8 cellular contexts compared by ENCODE assay signal in the genomic region with DNA sequence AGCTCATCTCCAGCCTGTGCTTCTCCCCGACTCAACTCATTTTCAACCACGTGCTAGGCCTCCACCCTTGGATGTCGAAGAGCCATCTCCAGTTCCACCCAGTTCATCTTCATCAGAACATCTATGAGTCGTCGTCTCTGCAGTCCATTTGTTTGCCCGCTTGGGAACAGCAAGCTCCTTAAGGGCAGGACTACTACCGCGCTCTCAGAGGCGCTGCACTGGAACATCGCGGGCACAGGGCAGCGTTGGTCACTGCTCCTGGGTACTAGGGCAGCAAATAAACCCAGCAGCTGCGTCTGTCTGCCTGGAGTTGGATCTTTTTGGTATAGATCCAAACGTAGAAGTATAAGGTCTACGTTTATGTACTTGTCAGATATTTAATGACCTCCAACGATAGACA. TPM values are rescaled to one million over a fixed set of nuclear protein-coding genes. Genes with fewer than 3 reads are reported as not detected.
DNase-seq lines count a peak whose midpoint lies in the region; ATAC-seq and TF ChIP-seq lines count a peak whose summit lies in the region.

No MANE protein-coding gene starts in this region.

- ATAC-seq in GM19463 (IDR thresholded peaks at IDR 0.05; ENCODE audit: unreplicated experiment): no peak
- no peak for ATAC-seq in HG02970 (IDR thresholded peaks at IDR 0.05; ENCODE audit: low FRiP score, unreplicated experiment)

- peaks cover 15% of the 10 kb centered on the region for H3K9me3 Mint-ChIP-seq in osteocyte (ENCODE audit: unreplicated experiment)

- peak overlapping the region; percentile 69 for H3K4me3 ChIP-seq in fibroblast of pulmonary artery (replicated peaks; ENCODE audit: low read depth, low read length)

- peaks cover 18% of the 10 kb centered on the region for H3K4me1 Mint-ChIP-seq in osteocyte (ENCODE audit: unreplicated experiment)

- H3K4me3 Mint-ChIP-seq in osteocyte (ENCODE audit: unreplicated experiment): peak overlapping the region; percentile 72

- peaks cover 4% of the 10 kb centered on the region for H3K36me3 Mint-ChIP-seq in osteocyte (ENCODE audit: unreplicated experiment)

- H3K27me3 Mint-ChIP-seq in osteocyte (ENCODE audit: unreplicated experiment): peaks cover 4% of the 10 kb centered on the region

- TF ChIP-seq CTCF in fibroblast of pulmonary artery (IDR thresholded peaks at IDR 0.05; ENCODE audit: low read length, missing control alignments) (no peak), osteocyte (IDR thresholded peaks at IDR 0.05) (no peak)

- DNase-seq in NCI-H1092 treated with DMSO at 0.1 percent for 48 hours (lab: John Stamatoyannopoulos, UW) (peak; percentile 41), NCI-H1092 (lab: John Stamatoyannopoulos, UW) (no peak), fibroblast of pulmonary artery (ENCODE audit: low read depth) (peak; percentile 10), osteocyte (ENCODE audit: extremely low spot score, unreplicated experiment) (no peak), NCI-H82 treated with DMSO at 0.1 percent for 48 hours (lab: John Stamatoyannopoulos, UW; ENCODE audit: unreplicated experiment) (no peak)
- peak; percentile 63 for DNase-seq in activated CD8-positive, alpha-beta memory T cell treated with anti-CD3 and anti-CD28 coated beads, Interleukin-2, amount 50 U/mL, for 48 hours

- H3K27ac Mint-ChIP-seq in osteocyte (ENCODE audit: unreplicated experiment): peak overlapping the region; percentile 78

RNA-seq across cellular contexts. Expression of a gene that starts 0.5 kb away (rescaled TPM):
- total RNA-seq in osteocyte: 51.7 and 52.0 TPM in 2 replicates

Comparison
In these comparisons a context has a peak if more than half of its experiments do, and no peak if none do; other contexts are left out.
1. DNase-seq: peak in NCI-H1092 treated with DMSO at 0.1 percent for 48 hours (single experiment), activated CD8-positive, alpha-beta memory T cell treated with anti-CD3 and anti-CD28 coated beads, Interleukin-2, amount 50 U/mL, for 48 hours (single experiment) and fibroblast of pulmonary artery (single experiment); none in NCI-H1092 (single experiment), osteocyte (single experiment) and NCI-H82 treated with DMSO at 0.1 percent for 48 hours (single experiment).